ENCODE assay signal across 1 cellular context in the genomic region with DNA sequence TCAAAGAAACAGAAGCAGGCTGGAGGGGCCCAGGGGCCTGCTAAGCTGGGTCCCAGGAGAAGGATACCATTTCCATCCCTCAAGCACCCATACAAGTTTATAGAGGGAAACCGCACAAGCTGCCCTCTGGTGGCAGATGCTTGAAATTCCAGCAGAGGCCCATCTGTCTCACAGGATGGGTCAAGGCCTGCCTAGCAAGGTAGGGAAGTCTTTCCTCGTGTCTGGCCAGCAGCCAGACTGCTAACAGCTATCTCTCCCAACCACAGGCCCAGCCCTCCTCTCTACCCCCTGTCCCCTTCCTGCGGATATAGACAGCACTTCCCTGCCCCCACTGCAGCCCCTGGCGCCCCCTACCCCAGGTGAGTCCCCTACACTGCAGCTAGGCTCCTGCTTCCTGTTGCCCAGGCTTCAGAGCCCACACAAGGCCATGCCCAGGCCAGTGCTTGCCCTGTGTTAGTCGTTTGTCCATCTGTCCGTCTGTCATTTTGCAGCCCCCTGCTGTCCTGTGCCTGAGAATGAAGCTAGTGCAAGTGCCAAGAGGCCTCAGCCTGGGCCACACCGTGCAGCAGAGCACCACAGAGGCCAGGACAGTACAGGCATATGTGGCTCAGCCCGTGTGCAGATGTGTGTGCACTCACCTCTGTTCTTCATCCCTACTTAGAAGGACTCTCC.
TF ChIP-seq lines count a peak whose summit lies in the region.

No MANE protein-coding gene starts in this region.

TF ChIP-seq in HEK293, 187 proteins besides CTCF, POLR2A, EP300 and RAD21 (continued from another document):
- TF ChIP-seq, protein P1, sequence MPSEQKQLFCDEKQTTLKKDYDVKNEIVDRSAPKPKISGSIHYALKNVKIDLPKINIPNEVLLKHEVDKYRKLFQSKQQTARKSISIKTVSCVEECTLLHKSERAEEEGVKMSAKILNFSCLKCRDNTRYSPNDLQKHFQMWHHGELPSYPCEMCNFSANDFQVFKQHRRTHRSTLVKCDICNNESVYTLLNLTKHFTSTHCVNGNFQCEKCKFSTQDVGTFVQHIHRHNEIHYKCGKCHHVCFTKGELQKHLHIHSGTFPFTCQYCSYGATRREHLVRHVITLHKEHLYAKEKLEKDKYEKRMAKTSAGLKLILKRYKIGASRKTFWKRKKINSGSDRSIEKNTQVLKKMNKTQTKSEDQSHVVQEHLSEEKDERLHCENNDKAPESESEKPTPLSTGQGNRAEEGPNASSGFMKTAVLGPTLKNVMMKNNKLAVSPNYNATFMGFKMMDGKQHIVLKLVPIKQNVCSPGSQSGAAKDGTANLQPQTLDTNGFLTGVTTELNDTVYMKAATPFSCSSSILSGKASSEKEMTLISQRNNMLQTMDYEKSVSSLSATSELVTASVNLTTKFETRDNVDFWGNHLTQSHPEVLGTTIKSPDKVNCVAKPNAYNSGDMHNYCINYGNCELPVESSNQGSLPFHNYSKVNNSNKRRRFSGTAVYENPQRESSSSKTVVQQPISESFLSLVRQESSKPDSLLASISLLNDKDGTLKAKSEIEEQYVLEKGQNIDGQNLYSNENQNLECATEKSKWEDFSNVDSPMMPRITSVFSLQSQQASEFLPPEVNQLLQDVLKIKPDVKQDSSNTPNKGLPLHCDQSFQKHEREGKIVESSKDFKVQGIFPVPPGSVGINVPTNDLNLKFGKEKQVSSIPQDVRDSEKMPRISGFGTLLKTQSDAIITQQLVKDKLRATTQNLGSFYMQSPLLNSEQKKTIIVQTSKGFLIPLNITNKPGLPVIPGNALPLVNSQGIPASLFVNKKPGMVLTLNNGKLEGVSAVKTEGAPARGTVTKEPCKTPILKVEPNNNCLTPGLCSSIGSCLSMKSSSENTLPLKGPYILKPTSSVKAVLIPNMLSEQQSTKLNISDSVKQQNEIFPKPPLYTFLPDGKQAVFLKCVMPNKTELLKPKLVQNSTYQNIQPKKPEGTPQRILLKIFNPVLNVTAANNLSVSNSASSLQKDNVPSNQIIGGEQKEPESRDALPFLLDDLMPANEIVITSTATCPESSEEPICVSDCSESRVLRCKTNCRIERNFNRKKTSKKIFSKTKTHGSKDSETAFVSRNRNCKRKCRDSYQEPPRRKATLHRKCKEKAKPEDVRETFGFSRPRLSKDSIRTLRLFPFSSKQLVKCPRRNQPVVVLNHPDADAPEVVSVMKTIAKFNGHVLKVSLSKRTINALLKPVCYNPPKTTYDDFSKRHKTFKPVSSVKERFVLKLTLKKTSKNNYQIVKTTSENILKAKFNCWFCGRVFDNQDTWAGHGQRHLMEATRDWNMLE (tag by site-specific recombination; conservative IDR thresholded peaks at IDR 0.05; ENCODE audit: low read depth) = no peak
- TF ChIP-seq ZBTB20 (tag by site-specific recombination; IDR thresholded peaks at IDR 0.05) (no peak), ZBTB48 (tag by site-specific recombination; IDR thresholded peaks at IDR 0.05) (0 out of 2 replicates have a peak, but pooled peaks have one; percentile 37), ZNF175 (tag by site-specific recombination; IDR thresholded peaks at IDR 0.05) (no peak), ZSCAN30 (tag by site-specific recombination; IDR thresholded peaks at IDR 0.05) (peak; percentile 39; the same call in 1 of the 2 replicates), ZNF654 (tag by site-specific recombination; IDR thresholded peaks at IDR 0.05; ENCODE audit: low read depth) (peak; percentile 35; the same call in 1 of the 2 replicates), ZNF530 (tag by site-specific recombination; IDR thresholded peaks at IDR 0.05; ENCODE audit: low read depth) (no peak), ZNF514 (tag by site-specific recombination; IDR thresholded peaks at IDR 0.05) (no peak), ZEB2 (tag by site-specific recombination; IDR thresholded peaks at IDR 0.05) (peak; percentile 47; the same call in 1 of the 2 replicates), GLIS1 (tag by site-specific recombination; IDR thresholded peaks at IDR 0.05) (peak; percentile 54; the same call in 1 of the 2 replicates), WT1 (tag by site-specific recombination; IDR thresholded peaks at IDR 0.05) (no peak), ZNF544 (tag by site-specific recombination; IDR thresholded peaks at IDR 0.05) (no peak), ZFP37 (tag by site-specific recombination; IDR thresholded peaks at IDR 0.05) (no peak), ZNF10 (tag by site-specific recombination; IDR thresholded peaks at IDR 0.05) (no peak), ZNF660 (tag by site-specific recombination; IDR thresholded peaks at IDR 0.05) (peak; percentile 90), GLIS2 (tag by site-specific recombination; IDR thresholded peaks at IDR 0.05) (peak; percentile 53; the same call in 1 of the 2 replicates)
- TF ChIP-seq, protein P2, sequence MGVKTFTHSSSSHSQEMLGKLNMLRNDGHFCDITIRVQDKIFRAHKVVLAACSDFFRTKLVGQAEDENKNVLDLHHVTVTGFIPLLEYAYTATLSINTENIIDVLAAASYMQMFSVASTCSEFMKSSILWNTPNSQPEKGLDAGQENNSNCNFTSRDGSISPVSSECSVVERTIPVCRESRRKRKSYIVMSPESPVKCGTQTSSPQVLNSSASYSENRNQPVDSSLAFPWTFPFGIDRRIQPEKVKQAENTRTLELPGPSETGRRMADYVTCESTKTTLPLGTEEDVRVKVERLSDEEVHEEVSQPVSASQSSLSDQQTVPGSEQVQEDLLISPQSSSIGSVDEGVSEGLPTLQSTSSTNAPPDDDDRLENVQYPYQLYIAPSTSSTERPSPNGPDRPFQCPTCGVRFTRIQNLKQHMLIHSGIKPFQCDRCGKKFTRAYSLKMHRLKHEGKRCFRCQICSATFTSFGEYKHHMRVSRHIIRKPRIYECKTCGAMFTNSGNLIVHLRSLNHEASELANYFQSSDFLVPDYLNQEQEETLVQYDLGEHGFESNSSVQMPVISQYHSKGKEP (tag by site-specific recombination; IDR thresholded peaks at IDR 0.05) = 0 out of 2 replicates have a peak, but pooled peaks have one; percentile 31
- TF ChIP-seq, protein P3, sequence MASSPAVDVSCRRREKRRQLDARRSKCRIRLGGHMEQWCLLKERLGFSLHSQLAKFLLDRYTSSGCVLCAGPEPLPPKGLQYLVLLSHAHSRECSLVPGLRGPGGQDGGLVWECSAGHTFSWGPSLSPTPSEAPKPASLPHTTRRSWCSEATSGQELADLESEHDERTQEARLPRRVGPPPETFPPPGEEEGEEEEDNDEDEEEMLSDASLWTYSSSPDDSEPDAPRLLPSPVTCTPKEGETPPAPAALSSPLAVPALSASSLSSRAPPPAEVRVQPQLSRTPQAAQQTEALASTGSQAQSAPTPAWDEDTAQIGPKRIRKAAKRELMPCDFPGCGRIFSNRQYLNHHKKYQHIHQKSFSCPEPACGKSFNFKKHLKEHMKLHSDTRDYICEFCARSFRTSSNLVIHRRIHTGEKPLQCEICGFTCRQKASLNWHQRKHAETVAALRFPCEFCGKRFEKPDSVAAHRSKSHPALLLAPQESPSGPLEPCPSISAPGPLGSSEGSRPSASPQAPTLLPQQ (tag by site-specific recombination; IDR thresholded peaks at IDR 0.05) = peak; percentile 43; the same call in 1 of the 2 replicates
- TF ChIP-seq, protein P4, sequence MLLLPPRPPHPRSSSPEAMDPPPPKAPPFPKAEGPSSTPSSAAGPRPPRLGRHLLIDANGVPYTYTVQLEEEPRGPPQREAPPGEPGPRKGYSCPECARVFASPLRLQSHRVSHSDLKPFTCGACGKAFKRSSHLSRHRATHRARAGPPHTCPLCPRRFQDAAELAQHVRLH (tag by site-specific recombination; IDR thresholded peaks at IDR 0.05) = no peak
- TF ChIP-seq, protein P5, sequence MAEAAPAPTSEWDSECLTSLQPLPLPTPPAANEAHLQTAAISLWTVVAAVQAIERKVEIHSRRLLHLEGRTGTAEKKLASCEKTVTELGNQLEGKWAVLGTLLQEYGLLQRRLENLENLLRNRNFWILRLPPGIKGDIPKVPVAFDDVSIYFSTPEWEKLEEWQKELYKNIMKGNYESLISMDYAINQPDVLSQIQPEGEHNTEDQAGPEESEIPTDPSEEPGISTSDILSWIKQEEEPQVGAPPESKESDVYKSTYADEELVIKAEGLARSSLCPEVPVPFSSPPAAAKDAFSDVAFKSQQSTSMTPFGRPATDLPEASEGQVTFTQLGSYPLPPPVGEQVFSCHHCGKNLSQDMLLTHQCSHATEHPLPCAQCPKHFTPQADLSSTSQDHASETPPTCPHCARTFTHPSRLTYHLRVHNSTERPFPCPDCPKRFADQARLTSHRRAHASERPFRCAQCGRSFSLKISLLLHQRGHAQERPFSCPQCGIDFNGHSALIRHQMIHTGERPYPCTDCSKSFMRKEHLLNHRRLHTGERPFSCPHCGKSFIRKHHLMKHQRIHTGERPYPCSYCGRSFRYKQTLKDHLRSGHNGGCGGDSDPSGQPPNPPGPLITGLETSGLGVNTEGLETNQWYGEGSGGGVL (tag by site-specific recombination; IDR thresholded peaks at IDR 0.05) = peak; percentile 23; the same call in 1 of the 2 replicates
- TF ChIP-seq, protein P6, sequence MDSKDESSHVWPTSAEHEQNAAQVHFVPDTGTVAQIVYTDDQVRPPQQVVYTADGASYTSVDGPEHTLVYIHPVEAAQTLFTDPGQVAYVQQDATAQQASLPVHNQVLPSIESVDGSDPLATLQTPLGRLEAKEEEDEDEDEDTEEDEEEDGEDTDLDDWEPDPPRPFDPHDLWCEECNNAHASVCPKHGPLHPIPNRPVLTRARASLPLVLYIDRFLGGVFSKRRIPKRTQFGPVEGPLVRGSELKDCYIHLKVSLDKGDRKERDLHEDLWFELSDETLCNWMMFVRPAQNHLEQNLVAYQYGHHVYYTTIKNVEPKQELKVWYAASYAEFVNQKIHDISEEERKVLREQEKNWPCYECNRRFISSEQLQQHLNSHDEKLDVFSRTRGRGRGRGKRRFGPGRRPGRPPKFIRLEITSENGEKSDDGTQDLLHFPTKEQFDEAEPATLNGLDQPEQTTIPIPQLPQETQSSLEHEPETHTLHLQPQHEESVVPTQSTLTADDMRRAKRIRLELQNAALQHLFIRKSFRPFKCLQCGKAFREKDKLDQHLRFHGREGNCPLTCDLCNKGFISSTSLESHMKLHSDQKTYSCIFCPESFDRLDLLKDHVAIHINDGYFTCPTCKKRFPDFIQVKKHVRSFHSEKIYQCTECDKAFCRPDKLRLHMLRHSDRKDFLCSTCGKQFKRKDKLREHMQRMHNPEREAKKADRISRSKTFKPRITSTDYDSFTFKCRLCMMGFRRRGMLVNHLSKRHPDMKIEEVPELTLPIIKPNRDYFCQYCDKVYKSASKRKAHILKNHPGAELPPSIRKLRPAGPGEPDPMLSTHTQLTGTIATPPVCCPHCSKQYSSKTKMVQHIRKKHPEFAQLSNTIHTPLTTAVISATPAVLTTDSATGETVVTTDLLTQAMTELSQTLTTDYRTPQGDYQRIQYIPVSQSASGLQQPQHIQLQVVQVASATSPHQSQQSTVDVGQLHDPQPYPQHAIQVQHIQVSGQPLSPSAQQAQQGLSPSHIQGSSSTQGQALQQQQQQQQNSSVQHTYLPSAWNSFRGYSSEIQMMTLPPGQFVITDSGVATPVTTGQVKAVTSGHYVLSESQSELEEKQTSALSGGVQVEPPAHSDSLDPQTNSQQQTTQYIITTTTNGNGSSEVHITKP (tag by site-specific recombination; IDR thresholded peaks at IDR 0.05) = peak; percentile 27; the same call in 1 of the 2 replicates
- TF ChIP-seq, protein P7, sequence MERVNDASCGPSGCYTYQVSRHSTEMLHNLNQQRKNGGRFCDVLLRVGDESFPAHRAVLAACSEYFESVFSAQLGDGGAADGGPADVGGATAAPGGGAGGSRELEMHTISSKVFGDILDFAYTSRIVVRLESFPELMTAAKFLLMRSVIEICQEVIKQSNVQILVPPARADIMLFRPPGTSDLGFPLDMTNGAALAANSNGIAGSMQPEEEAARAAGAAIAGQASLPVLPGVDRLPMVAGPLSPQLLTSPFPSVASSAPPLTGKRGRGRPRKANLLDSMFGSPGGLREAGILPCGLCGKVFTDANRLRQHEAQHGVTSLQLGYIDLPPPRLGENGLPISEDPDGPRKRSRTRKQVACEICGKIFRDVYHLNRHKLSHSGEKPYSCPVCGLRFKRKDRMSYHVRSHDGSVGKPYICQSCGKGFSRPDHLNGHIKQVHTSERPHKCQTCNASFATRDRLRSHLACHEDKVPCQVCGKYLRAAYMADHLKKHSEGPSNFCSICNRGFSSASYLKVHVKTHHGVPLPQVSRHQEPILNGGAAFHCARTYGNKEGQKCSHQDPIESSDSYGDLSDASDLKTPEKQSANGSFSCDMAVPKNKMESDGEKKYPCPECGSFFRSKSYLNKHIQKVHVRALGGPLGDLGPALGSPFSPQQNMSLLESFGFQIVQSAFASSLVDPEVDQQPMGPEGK (tag by site-specific recombination; IDR thresholded peaks at IDR 0.05) = peak; percentile 33; the same call in 1 of the 2 replicates
- TF ChIP-seq, protein P8, sequence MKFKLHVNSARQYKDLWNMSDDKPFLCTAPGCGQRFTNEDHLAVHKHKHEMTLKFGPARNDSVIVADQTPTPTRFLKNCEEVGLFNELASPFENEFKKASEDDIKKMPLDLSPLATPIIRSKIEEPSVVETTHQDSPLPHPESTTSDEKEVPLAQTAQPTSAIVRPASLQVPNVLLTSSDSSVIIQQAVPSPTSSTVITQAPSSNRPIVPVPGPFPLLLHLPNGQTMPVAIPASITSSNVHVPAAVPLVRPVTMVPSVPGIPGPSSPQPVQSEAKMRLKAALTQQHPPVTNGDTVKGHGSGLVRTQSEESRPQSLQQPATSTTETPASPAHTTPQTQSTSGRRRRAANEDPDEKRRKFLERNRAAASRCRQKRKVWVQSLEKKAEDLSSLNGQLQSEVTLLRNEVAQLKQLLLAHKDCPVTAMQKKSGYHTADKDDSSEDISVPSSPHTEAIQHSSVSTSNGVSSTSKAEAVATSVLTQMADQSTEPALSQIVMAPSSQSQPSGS (tag by site-specific recombination; IDR thresholded peaks at IDR 0.05; ENCODE audit: low read depth) = no peak
- TF ChIP-seq, protein P9, sequence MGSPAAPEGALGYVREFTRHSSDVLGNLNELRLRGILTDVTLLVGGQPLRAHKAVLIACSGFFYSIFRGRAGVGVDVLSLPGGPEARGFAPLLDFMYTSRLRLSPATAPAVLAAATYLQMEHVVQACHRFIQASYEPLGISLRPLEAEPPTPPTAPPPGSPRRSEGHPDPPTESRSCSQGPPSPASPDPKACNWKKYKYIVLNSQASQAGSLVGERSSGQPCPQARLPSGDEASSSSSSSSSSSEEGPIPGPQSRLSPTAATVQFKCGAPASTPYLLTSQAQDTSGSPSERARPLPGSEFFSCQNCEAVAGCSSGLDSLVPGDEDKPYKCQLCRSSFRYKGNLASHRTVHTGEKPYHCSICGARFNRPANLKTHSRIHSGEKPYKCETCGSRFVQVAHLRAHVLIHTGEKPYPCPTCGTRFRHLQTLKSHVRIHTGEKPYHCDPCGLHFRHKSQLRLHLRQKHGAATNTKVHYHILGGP (tag by site-specific recombination; IDR thresholded peaks at IDR 0.05) = no peak
